Comparison of ENCODE assay signal across 14 cellular contexts in genomic region chr18:48700222-48700845, GRCh38.
A peak's percentile ranks its signal among the peaks of the same experiment; 100 is the strongest.
DNase-seq lines count a peak whose midpoint lies in the region; ATAC-seq lines count a peak whose summit lies in the region.
"Had no signal": no experiment of that assay in that cellular context is flagged by ENCODE, and none has a peak within 500 bp of the region (broad histone marks: within the 10 kb centered on the region; RNA-seq: fewer than 3 reads in every experiment).

No MANE protein-coding gene starts in this region.

- POLR2A ChIA-PET in activated CD4-positive, alpha-beta T cell treated with anti-CD3 and anti-CD28 coated beads, Interleukin-2, amount 10 ng/mL, durations not matched to agents 7 days and 5 days (lab: Charles Lee), result no interaction called here

- intact Hi-C loops in activated CD4-positive, alpha-beta T cell treated with anti-CD3 and anti-CD28 coated beads, Interleukin-2, amount 10 ng/mL, durations not matched to agents 24 days and 14 days (cut with micrococcal nuclease), result no loop called here

- H3K4me1 Mint-ChIP-seq in activated CD4-positive, alpha-beta T cell treated with anti-CD3 and anti-CD28 coated beads, Interleukin-2, amount 10 ng/mL, durations not matched to agents 24 days and 14 days, result peaks cover 13% of the 10 kb centered on the region
- peaks cover 30% of the 10 kb centered on the region for H3K4me1 Mint-ChIP-seq in activated CD4-positive, alpha-beta T cell treated with anti-CD3 and anti-CD28 coated beads, Interleukin-2, amount 10 ng/mL, durations not matched to agents 7 days and 5 days
- peaks cover 39% of the 10 kb centered on the region for H3K4me1 Mint-ChIP-seq in stimulated activated effector memory CD8-positive, alpha-beta T cell treated with anti-CD3 and anti-CD28 coated beads, Interleukin-12 subunit alpha, Interleukin-12 subunit beta, amount 100 ng/mL, for 72 hours

- ATAC-seq in HG02870 (IDR thresholded peaks at IDR 0.05; ENCODE audit: unreplicated experiment) (peak; percentile 47), GM18517 (IDR thresholded peaks at IDR 0.05; ENCODE audit: unreplicated experiment) (no peak)
- ATAC-seq in stimulated activated effector memory CD8-positive, alpha-beta T cell treated with anti-CD3 and anti-CD28 coated beads, Interleukin-12 subunit alpha, Interleukin-12 subunit beta, amount 100 ng/mL, for 72 hours, result no peak

- DNase-seq in activated CD4-positive, alpha-beta T cell treated with anti-CD3 and anti-CD28 coated beads, Interleukin-2, amount 10 ng/mL, durations not matched to agents 24 days and 14 days, result no peak
- no peak for DNase-seq in activated CD4-positive, alpha-beta T cell treated with anti-CD3 and anti-CD28 coated beads, Interleukin-2, amount 10 ng/mL, durations not matched to agents 7 days and 5 days
- DNase-seq in kidney tubule cell (ENCODE audit: low spot score), result peak; percentile 10
- no peak for DNase-seq in stimulated activated effector memory CD8-positive, alpha-beta T cell treated with anti-CD3 and anti-CD28 coated beads, Interleukin-12 subunit alpha, Interleukin-12 subunit beta, amount 100 ng/mL, for 72 hours (ENCODE audit: low spot score in 2 of 2)
- DNase-seq in nucleus accumbens (lab: John Stamatoyannopoulos, UW), result no peak
- no peak for DNase-seq in hypothalamus (lab: John Stamatoyannopoulos, UW)
- DNase-seq: AML-193, Calu3, DMS 273 treated with DMSO at 0.1 percent for 48 hours, GOT3, H9, IMR-90 had no signal

- H3K36me3 Mint-ChIP-seq in activated CD4-positive, alpha-beta T cell treated with anti-CD3 and anti-CD28 coated beads, Interleukin-2, amount 10 ng/mL, durations not matched to agents 24 days and 14 days (ENCODE audit: low read depth), result no peaks in the 10 kb centered on the region
- no peaks in the 10 kb centered on the region for H3K36me3 Mint-ChIP-seq in activated CD4-positive, alpha-beta T cell treated with anti-CD3 and anti-CD28 coated beads, Interleukin-2, amount 10 ng/mL, durations not matched to agents 7 days and 5 days (ENCODE audit: low read depth)
- peaks cover 7% of the 10 kb centered on the region for H3K36me3 Mint-ChIP-seq in stimulated activated effector memory CD8-positive, alpha-beta T cell treated with anti-CD3 and anti-CD28 coated beads, Interleukin-12 subunit alpha, Interleukin-12 subunit beta, amount 100 ng/mL, for 72 hours

- CTCF ChIA-PET in activated CD4-positive, alpha-beta T cell treated with anti-CD3 and anti-CD28 coated beads, Interleukin-2, amount 10 ng/mL, durations not matched to agents 7 days and 5 days (lab: Charles Lee), result no interaction called here

- H3K27ac Mint-ChIP-seq in activated CD4-positive, alpha-beta T cell treated with anti-CD3 and anti-CD28 coated beads, Interleukin-2, amount 10 ng/mL, durations not matched to agents 24 days and 14 days, result peak overlapping the region; percentile 18
- H3K27ac Mint-ChIP-seq in activated CD4-positive, alpha-beta T cell treated with anti-CD3 and anti-CD28 coated beads, Interleukin-2, amount 10 ng/mL, durations not matched to agents 7 days and 5 days, result no peak overlapping the region
- peak overlapping the region; percentile 58 for H3K27ac Mint-ChIP-seq in stimulated activated effector memory CD8-positive, alpha-beta T cell treated with anti-CD3 and anti-CD28 coated beads, Interleukin-12 subunit alpha, Interleukin-12 subunit beta, amount 100 ng/mL, for 72 hours

- no peaks in the 10 kb centered on the region for H3K9me3 Mint-ChIP-seq in activated CD4-positive, alpha-beta T cell treated with anti-CD3 and anti-CD28 coated beads, Interleukin-2, amount 10 ng/mL, durations not matched to agents 24 days and 14 days
- no peaks in the 10 kb centered on the region for H3K9me3 Mint-ChIP-seq in activated CD4-positive, alpha-beta T cell treated with anti-CD3 and anti-CD28 coated beads, Interleukin-2, amount 10 ng/mL, durations not matched to agents 7 days and 5 days
- H3K9me3 Mint-ChIP-seq in stimulated activated effector memory CD8-positive, alpha-beta T cell treated with anti-CD3 and anti-CD28 coated beads, Interleukin-12 subunit alpha, Interleukin-12 subunit beta, amount 100 ng/mL, for 72 hours, result no peaks in the 10 kb centered on the region
- H3K9me3 Mint-ChIP-seq: H9 had no signal

- H3K27me3 Mint-ChIP-seq in activated CD4-positive, alpha-beta T cell treated with anti-CD3 and anti-CD28 coated beads, Interleukin-2, amount 10 ng/mL, durations not matched to agents 24 days and 14 days, result no peaks in the 10 kb centered on the region
- no peaks in the 10 kb centered on the region for H3K27me3 Mint-ChIP-seq in activated CD4-positive, alpha-beta T cell treated with anti-CD3 and anti-CD28 coated beads, Interleukin-2, amount 10 ng/mL, durations not matched to agents 7 days and 5 days

- no peak overlapping the region for H3K4me3 Mint-ChIP-seq in activated CD4-positive, alpha-beta T cell treated with anti-CD3 and anti-CD28 coated beads, Interleukin-2, amount 10 ng/mL, durations not matched to agents 24 days and 14 days
- no peak overlapping the region for H3K4me3 Mint-ChIP-seq in activated CD4-positive, alpha-beta T cell treated with anti-CD3 and anti-CD28 coated beads, Interleukin-2, amount 10 ng/mL, durations not matched to agents 7 days and 5 days
- no peak overlapping the region for H3K4me3 Mint-ChIP-seq in stimulated activated effector memory CD8-positive, alpha-beta T cell treated with anti-CD3 and anti-CD28 coated beads, Interleukin-12 subunit alpha, Interleukin-12 subunit beta, amount 100 ng/mL, for 72 hours
- H3K4me3 Mint-ChIP-seq: H9 had no signal
